Comparison of ENCODE assay signal across 10 cellular contexts in genomic region chr1:39690943-39691382, GRCh38. TPM values are rescaled to one million over a fixed set of nuclear protein-coding genes. Genes with fewer than 3 reads are reported as not detected.
A peak's percentile ranks its signal among the peaks of the same experiment; 100 is the strongest.
DNase-seq lines count a peak whose midpoint lies in the region; ATAC-seq and TF ChIP-seq lines count a peak whose summit lies in the region.
"Had no signal": no experiment of that assay in that cellular context is flagged by ENCODE, and none has a peak within 500 bp of the region (broad histone marks: within the 10 kb centered on the region; RNA-seq: fewer than 3 reads in every experiment).

No MANE protein-coding gene starts in this region.

- no peaks in the 10 kb centered on the region for H3K9me3 ChIP-seq in Karpas-422 (ENCODE audit: low read length)
- no peaks in the 10 kb centered on the region for H3K9me3 ChIP-seq in parathyroid adenoma (ENCODE audit: control insufficient read depth, low read length)
- no peaks in the 10 kb centered on the region for H3K9me3 ChIP-seq in gastroesophageal sphincter

- H3K27me3 ChIP-seq in Karpas-422 (ENCODE audit: low read length) (no peaks in the 10 kb centered on the region), dorsolateral prefrontal cortex (peaks cover 0 to 5% (median 0%) of the 10 kb centered on the region in 45 donors), parathyroid adenoma (ENCODE audit: control insufficient read depth, insufficient read depth, low read length) (no peaks in the 10 kb centered on the region), gastroesophageal sphincter (peaks cover 92% of the 10 kb centered on the region)

- H3K79me2 ChIP-seq in Karpas-422 (ENCODE audit: low read length) (no peaks in the 10 kb centered on the region), parathyroid adenoma (no peaks in the 10 kb centered on the region)

- H2AFZ ChIP-seq in Karpas-422 (ENCODE audit: low read length) (no peak overlapping the region), parathyroid adenoma (peak overlapping the region; percentile 25)

- H3K27ac ChIP-seq in Karpas-422 (ENCODE audit: low read length), result no peak overlapping the region
- H3K27ac ChIP-seq in dorsolateral prefrontal cortex, result peak overlapping the region in 51 of 59 donors; percentile 3 to 95 (median 76)
- H3K27ac ChIP-seq in parathyroid adenoma, result no peak overlapping the region
- no peak overlapping the region for H3K27ac ChIP-seq in gastroesophageal sphincter
- H3K27ac ChIP-seq: HL-60 had no signal

- DNase-seq in GM12864 (ENCODE audit: low read depth) (no peak), Karpas-422 (no peak), dorsolateral prefrontal cortex (no peak), occipital lobe (lab: John Stamatoyannopoulos, UW) (no peak), GM19240 (ENCODE audit: insufficient read length, low spot score) (no peak), left colon (no peak)

- peak overlapping the region; percentile 61 for H3K4me2 ChIP-seq in Karpas-422 (ENCODE audit: low read depth, low read length, poor library complexity, severe bottlenecking)
- peak overlapping the region; percentile 78 for H3K4me2 ChIP-seq in parathyroid adenoma (ENCODE audit: low read length)

- 0 out of 2 replicates have a peak, but pooled peaks cover 4% of the 10 kb centered on the region for H4K20me1 ChIP-seq in Karpas-422 (ENCODE audit: insufficient read depth, low read depth, low read length)

- H3K9me2 ChIP-seq in Karpas-422 (replicated peaks; ENCODE audit: insufficient read depth, low read length), result no peaks in the 10 kb centered on the region

- TF ChIP-seq EP300 in gastroesophageal sphincter (IDR thresholded peaks at IDR 0.05), result no peak

- H3K4me3 ChIP-seq in GM12864 (ENCODE audit: low read depth, low read length) (peak overlapping the region; percentile 20), Karpas-422 (ENCODE audit: low read length) (peak overlapping the region; percentile 36; the same call in 1 of the 2 replicates), dorsolateral prefrontal cortex (peak overlapping the region; percentile 34 to 81 (median 65)), parathyroid adenoma (ENCODE audit: low read depth, low read length) (peak overlapping the region; percentile 43), gastroesophageal sphincter (peak overlapping the region in 1 of 2 donors; percentile 49)

- intact Hi-C loops in dorsolateral prefrontal cortex (cut with DNase I), result no loop called here
- intact Hi-C loops in left colon (cut with DNase I, micrococcal nuclease), result no loop called here

- H3K9ac ChIP-seq in Karpas-422 (ENCODE audit: low read length) (peak overlapping the region; percentile 48; the same call in 1 of the 2 replicates), parathyroid adenoma (no peak overlapping the region)

- peaks cover 4% of the 10 kb centered on the region; the same call in 1 of the 2 replicates for H3K4me1 ChIP-seq in Karpas-422 (ENCODE audit: low read length)
- H3K4me1 ChIP-seq in parathyroid adenoma, result no peaks in the 10 kb centered on the region
- H3K4me1 ChIP-seq in gastroesophageal sphincter, result peaks cover 0 to 20% (median 19%) of the 10 kb centered on the region in 3 donors

- H3K36me3 ChIP-seq in Karpas-422 (ENCODE audit: insufficient read depth, low read length) (no peaks in the 10 kb centered on the region), parathyroid adenoma (ENCODE audit: control insufficient read depth, insufficient read depth, low read length) (no peaks in the 10 kb centered on the region), gastroesophageal sphincter (no peaks in the 10 kb centered on the region)

- no peak for TF ChIP-seq CTCF in GM12864 (IDR thresholded peaks at IDR 0.05; ENCODE audit: low read depth, low read length, missing control alignments)
- no peak for TF ChIP-seq CTCF in dorsolateral prefrontal cortex (IDR thresholded peaks at IDR 0.05 in 54 of 56, conservative IDR thresholded peaks at IDR 0.05 in 2 of 56; ENCODE audit: low read depth in 1 of 56, partially characterized antibody in 56 of 56)
- TF ChIP-seq CTCF in parathyroid adenoma (IDR thresholded peaks at IDR 0.05), result no peak
- TF ChIP-seq CTCF in gastroesophageal sphincter (IDR thresholded peaks at IDR 0.05), result no peak

- 9 to 40% methylated on average over 1 to 13 of the region's 26 CpGs for WGBS in gastroesophageal sphincter (ENCODE audit: low coverage in 1 of 2), 2 donors

- ATAC-seq in gastroesophageal sphincter, result no peak
- ATAC-seq in left colon, result no peak

- no peak for TF ChIP-seq POLR2A in gastroesophageal sphincter (IDR thresholded peaks at IDR 0.05)

RNA-seq across cellular contexts. Expression of gene HPCAL4, which starts 0.3 kb away (rescaled TPM):
- total RNA-seq in Karpas-422 (2014; rRNA removed; shearing (Covaris generic); ENCODE audit: low replicate concordance), result 0.15 TPM in 1 of 2 replicates, not detected in the other
- 100 to 1,000 TPM in 102 of 120 experiments, 10 to 100 TPM in 18; 40.8 to 217 (median 131) TPM for total RNA-seq in dorsolateral prefrontal cortex
- total RNA-seq in occipital lobe, result 51.2 TPM
- total RNA-seq in gastroesophageal sphincter, result 1 to 10 TPM in 1 of 4 donors, under 1 TPM in 1, not detected in 2; 0.17 to 1.8 TPM
- total RNA-seq in left colon, result under 1 TPM in 1 of 2 donors, not detected in 1; 0.06 TPM

RNA-seq across cellular contexts. Expression of gene NT5C1A, which starts 19.1 kb away (rescaled TPM):
- total RNA-seq in Karpas-422 (2014; rRNA removed; shearing (Covaris generic); ENCODE audit: low replicate concordance), result 0.52 and 0.61 TPM in 2 replicates
- 10 to 100 TPM in 118 of 120 experiments, 1 to 10 TPM in 2; 6.5 to 30.5 (median 16.7) TPM for total RNA-seq in dorsolateral prefrontal cortex
- 0.94 TPM for total RNA-seq in occipital lobe
- total RNA-seq in gastroesophageal sphincter, result 1 to 10 TPM in 1 of 4 donors, not detected in 3; 1.1 TPM
- total RNA-seq in left colon, result not detected
- total RNA-seq: T-helper 2 cell treated with Interferon-gamma antibody and Interleukin-4, amounts not matched to agents 100 ng/mL and 5 ng/mL, for 36 hours had no signal

RNA-seq across cellular contexts. Expression of gene PPIE, which starts 47.7 kb away (rescaled TPM):
- 21.3 and 25.3 TPM in 2 replicates for total RNA-seq in Karpas-422 (2014; rRNA removed; shearing (Covaris generic); ENCODE audit: low replicate concordance)
- total RNA-seq in dorsolateral prefrontal cortex (10 to 100 TPM; 25.6 to 57.3 (median 44.4) TPM), occipital lobe (23.6 TPM), gastroesophageal sphincter (10 to 100 TPM; 38.5 to 45.1 (median 42.0) TPM), left colon (10 to 100 TPM; 33.5 to 38.4 TPM)

RNA-seq across cellular contexts. Expression of gene HEYL, which starts 51.5 kb away (rescaled TPM):
- not detected in 2 replicates for total RNA-seq in Karpas-422 (2014; rRNA removed; shearing (Covaris generic); ENCODE audit: low replicate concordance)
- 10 to 100 TPM in 6 of 120 experiments, 1 to 10 TPM in 114; 1.6 to 14.9 (median 4.3) TPM for total RNA-seq in dorsolateral prefrontal cortex
- 0.47 TPM for total RNA-seq in occipital lobe
- total RNA-seq in gastroesophageal sphincter, result 1 to 10 TPM; 3.0 to 8.4 (median 6.0) TPM
- total RNA-seq in left colon, result 1 to 10 TPM; 1.3 to 1.9 TPM

Comparison
In these comparisons a context has a peak if more than half of its experiments do, and no peak if none do; other contexts are left out.
1. H3K27ac ChIP-seq: peak in dorsolateral prefrontal cortex (51 of 59); none in Karpas-422 (single experiment), parathyroid adenoma (single experiment) and gastroesophageal sphincter (0 of 4).
2. RNA of gene HPCAL4, which starts 0.3 kb away (total RNA-seq): 40.8 to 217 TPM in dorsolateral prefrontal cortex and 51.2 TPM in occipital lobe (single experiment); 0.17 to 1.8 TPM in gastroesophageal sphincter, 0.15 TPM in Karpas-422 and 0.06 TPM in left colon; every median in the first group is over 10 times any median in the second.